In genomic region chr19:49682274-49682673, GRCh38 we compare ENCODE assay signal across 1 cellular context.
TF ChIP-seq lines count a peak whose summit lies in the region.

No MANE protein-coding gene starts in this region.

TF ChIP-seq in GM23338, 12 proteins besides CTCF, POLR2A, EP300 and RAD21:
- TF ChIP-seq, protein P1, sequence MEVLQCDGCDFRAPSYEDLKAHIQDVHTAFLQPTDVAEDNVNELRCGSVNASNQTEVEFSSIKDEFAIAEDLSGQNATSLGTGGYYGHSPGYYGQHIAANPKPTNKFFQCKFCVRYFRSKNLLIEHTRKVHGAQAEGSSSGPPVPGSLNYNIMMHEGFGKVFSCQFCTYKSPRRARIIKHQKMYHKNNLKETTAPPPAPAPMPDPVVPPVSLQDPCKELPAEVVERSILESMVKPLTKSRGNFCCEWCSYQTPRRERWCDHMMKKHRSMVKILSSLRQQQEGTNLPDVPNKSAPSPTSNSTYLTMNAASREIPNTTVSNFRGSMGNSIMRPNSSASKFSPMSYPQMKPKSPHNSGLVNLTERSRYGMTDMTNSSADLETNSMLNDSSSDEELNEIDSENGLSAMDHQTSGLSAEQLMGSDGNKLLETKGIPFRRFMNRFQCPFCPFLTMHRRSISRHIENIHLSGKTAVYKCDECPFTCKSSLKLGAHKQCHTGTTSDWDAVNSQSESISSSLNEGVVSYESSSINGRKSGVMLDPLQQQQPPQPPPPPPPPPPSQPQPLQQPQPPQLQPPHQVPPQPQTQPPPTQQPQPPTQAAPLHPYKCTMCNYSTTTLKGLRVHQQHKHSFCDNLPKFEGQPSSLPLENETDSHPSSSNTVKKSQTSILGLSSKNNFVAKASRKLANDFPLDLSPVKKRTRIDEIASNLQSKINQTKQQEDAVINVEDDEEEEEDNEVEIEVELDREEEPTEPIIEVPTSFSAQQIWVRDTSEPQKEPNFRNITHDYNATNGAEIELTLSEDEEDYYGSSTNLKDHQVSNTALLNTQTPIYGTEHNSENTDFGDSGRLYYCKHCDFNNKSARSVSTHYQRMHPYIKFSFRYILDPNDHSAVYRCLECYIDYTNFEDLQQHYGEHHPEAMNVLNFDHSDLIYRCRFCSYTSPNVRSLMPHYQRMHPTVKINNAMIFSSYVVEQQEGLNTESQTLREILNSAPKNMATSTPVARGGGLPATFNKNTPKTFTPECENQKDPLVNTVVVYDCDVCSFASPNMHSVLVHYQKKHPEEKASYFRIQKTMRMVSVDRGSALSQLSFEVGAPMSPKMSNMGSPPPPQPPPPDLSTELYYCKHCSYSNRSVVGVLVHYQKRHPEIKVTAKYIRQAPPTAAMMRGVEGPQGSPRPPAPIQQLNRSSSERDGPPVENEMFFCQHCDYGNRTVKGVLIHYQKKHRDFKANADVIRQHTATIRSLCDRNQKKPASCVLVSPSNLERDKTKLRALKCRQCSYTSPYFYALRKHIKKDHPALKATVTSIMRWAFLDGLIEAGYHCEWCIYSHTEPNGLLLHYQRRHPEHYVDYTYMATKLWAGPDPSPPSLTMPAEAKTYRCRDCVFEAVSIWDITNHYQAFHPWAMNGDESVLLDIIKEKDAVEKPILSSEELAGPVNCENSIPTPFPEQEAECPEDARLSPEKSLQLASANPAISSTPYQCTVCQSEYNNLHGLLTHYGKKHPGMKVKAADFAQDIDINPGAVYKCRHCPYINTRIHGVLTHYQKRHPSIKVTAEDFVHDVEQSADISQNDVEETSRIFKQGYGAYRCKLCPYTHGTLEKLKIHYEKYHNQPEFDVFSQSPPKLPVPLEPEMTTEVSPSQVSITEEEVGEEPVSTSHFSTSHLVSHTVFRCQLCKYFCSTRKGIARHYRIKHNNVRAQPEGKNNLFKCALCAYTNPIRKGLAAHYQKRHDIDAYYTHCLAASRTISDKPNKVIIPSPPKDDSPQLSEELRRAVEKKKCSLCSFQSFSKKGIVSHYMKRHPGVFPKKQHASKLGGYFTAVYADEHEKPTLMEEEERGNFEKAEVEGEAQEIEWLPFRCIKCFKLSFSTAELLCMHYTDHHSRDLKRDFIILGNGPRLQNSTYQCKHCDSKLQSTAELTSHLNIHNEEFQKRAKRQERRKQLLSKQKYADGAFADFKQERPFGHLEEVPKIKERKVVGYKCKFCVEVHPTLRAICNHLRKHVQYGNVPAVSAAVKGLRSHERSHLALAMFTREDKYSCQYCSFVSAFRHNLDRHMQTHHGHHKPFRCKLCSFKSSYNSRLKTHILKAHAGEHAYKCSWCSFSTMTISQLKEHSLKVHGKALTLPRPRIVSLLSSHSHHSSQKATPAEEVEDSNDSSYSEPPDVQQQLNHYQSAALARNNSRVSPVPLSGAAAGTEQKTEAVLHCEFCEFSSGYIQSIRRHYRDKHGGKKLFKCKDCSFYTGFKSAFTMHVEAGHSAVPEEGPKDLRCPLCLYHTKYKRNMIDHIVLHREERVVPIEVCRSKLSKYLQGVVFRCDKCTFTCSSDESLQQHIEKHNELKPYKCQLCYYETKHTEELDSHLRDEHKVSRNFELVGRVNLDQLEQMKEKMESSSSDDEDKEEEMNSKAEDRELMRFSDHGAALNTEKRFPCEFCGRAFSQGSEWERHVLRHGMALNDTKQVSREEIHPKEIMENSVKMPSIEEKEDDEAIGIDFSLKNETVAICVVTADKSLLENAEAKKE (CRISPR knock-in tag; IDR thresholded peaks at IDR 0.05): no peak
- TF ChIP-seq POLR2AphosphoS5 (IDR thresholded peaks at IDR 0.05; ENCODE audit: low read depth) (no peak), ZNF331 (CRISPR knock-in tag; IDR thresholded peaks at IDR 0.05; ENCODE audit: low read depth) (no peak), EZH2phosphoT487 (IDR thresholded peaks at IDR 0.05; ENCODE audit: unreplicated experiment) (no peak)
